ENCODE assay signal across 23 cellular contexts in genomic region chr18:2406544-2406943, GRCh38.
DNase-seq lines count a peak whose midpoint lies in the region; TF ChIP-seq lines count a peak whose summit lies in the region.
"Had no signal": no experiment of that assay in that cellular context is flagged by ENCODE, and none has a peak within 500 bp of the region (broad histone marks: within the 10 kb centered on the region; RNA-seq: fewer than 3 reads in every experiment).

No MANE protein-coding gene starts in this region.

- no peaks in the 10 kb centered on the region for H3K4me1 ChIP-seq in ovary (ENCODE audit: insufficient read depth)
- H3K4me1 ChIP-seq: heart left ventricle had no signal

- H3K9me3 ChIP-seq in ovary = no peaks in the 10 kb centered on the region
- H3K9me3 ChIP-seq: heart left ventricle, mucosa of descending colon, neutrophil had no signal

- H3K27me3 Mint-ChIP-seq in mesothelial cell of epicardium (ENCODE audit: low read depth) = no peaks in the 10 kb centered on the region
- peaks cover 7% of the 10 kb centered on the region for H3K27me3 Mint-ChIP-seq in activated CD4-positive, alpha-beta T cell treated with anti-CD3 and anti-CD28 coated beads, Interleukin-2, amount 10 ng/mL, durations not matched to agents 7 days and 5 days

- DNase-seq in AG10803 (ENCODE audit: low read depth) = peak; percentile 50
- DNase-seq in HT-29 (ENCODE audit: low spot score) = peak; percentile 20
- peak; percentile 22 for DNase-seq in astrocyte of the cerebellum (ENCODE audit: low read depth)
- peak; percentile 93 for DNase-seq in iris pigment epithelial cell (ENCODE audit: low read depth)
- DNase-seq in ovary = no peak
- DNase-seq in mesothelial cell of epicardium (ENCODE audit: low spot score in 2 of 2, unreplicated experiment in 2 of 2) = no peak
- no peak for DNase-seq in midbrain (lab: John Stamatoyannopoulos, UW)
- no peak for DNase-seq in activated CD4-positive, alpha-beta T cell treated with anti-CD3 and anti-CD28 coated beads, Interleukin-2, amount 10 ng/mL, durations not matched to agents 7 days and 5 days
- DNase-seq: activated naive CD8-positive, alpha-beta T cell treated with anti-CD3 and anti-CD28 coated beads, Interleukin-2, amount 50 U/mL, for 24 hours; cerebellar nuclear complex; heart left ventricle; KG1; kidney; mucosa of descending colon; NCI-H1417; NCI-H2171; NCI-H774; right cardiac atrium; T-helper 1 cell had no signal

- in situ Hi-C loops in astrocyte of the cerebellum (cut with HindIII; ENCODE audit: low sequenced_read_pairs) = no loop called here

- intact Hi-C loops in ovary (cut with DNase I) = no loop called here

- H3K27me3 ChIP-seq in ovary = no peaks in the 10 kb centered on the region
- H3K27me3 ChIP-seq: heart left ventricle, neutrophil had no signal

- TF ChIP-seq POLR2A in ovary (IDR thresholded peaks at IDR 0.05) = no peak

- H3K27ac Mint-ChIP-seq in mesothelial cell of epicardium = no peak overlapping the region
- H3K27ac Mint-ChIP-seq in activated CD4-positive, alpha-beta T cell treated with anti-CD3 and anti-CD28 coated beads, Interleukin-2, amount 10 ng/mL, durations not matched to agents 7 days and 5 days = no peak overlapping the region
- H3K27ac Mint-ChIP-seq: activated naive CD8-positive, alpha-beta T cell treated with anti-CD3 and anti-CD28 coated beads, Interleukin-2, amount 50 U/mL, for 24 hours; activated T-helper 1 cell treated with anti-CD3 and anti-CD28 coated beads, Interleukin-12 subunit alpha, Interleukin-12 subunit beta, Interleukin-2, Interleukin-4 antibody, amounts not matched to agents 30 ng/mL and 10 ng/mL and 1 ng/mL, durations not matched to agents 14 hours and 24 hours and 36 hours; WTC11 had no signal

- 62 to 68% (median 65%) methylated on average over 2 of the region's 2 CpGs for WGBS in ovary, 3 donors

- no peak for TF ChIP-seq EP300 in ovary (IDR thresholded peaks at IDR 0.05)

- H3K4me3 Mint-ChIP-seq in mesothelial cell of epicardium = no peak overlapping the region
- H3K4me3 Mint-ChIP-seq in activated CD4-positive, alpha-beta T cell treated with anti-CD3 and anti-CD28 coated beads, Interleukin-2, amount 10 ng/mL, durations not matched to agents 7 days and 5 days = no peak overlapping the region
- H3K4me3 Mint-ChIP-seq: activated naive CD8-positive, alpha-beta T cell treated with anti-CD3 and anti-CD28 coated beads, Interleukin-2, amount 50 U/mL, for 24 hours; activated T-helper 1 cell treated with anti-CD3 and anti-CD28 coated beads, Interleukin-12 subunit alpha, Interleukin-12 subunit beta, Interleukin-2, Interleukin-4 antibody, amounts not matched to agents 30 ng/mL and 10 ng/mL and 1 ng/mL, durations not matched to agents 14 hours and 24 hours and 36 hours; WTC11 had no signal

- no peak overlapping the region for H3K4me3 ChIP-seq in AG10803 (ENCODE audit: low read length)
- no peak overlapping the region for H3K4me3 ChIP-seq in astrocyte of the cerebellum (ENCODE audit: low read depth, low read length)
- no peak overlapping the region for H3K4me3 ChIP-seq in ovary
- H3K4me3 ChIP-seq: heart left ventricle, mucosa of descending colon had no signal

- no peak for TF ChIP-seq CTCF in AG10803 (conservative IDR thresholded peaks at IDR 0.05; ENCODE audit: low read length)
- TF ChIP-seq CTCF in astrocyte of the cerebellum (IDR thresholded peaks at IDR 0.05; ENCODE audit: low read depth, low read length, missing control alignments) = no peak
- TF ChIP-seq CTCF in ovary (IDR thresholded peaks at IDR 0.05) = no peak
- no peak for TF ChIP-seq CTCF in mesothelial cell of epicardium (IDR thresholded peaks at IDR 0.05; ENCODE audit: unreplicated experiment)

- no peaks in the 10 kb centered on the region for H3K36me3 Mint-ChIP-seq in mesothelial cell of epicardium
- H3K36me3 Mint-ChIP-seq in activated CD4-positive, alpha-beta T cell treated with anti-CD3 and anti-CD28 coated beads, Interleukin-2, amount 10 ng/mL, durations not matched to agents 7 days and 5 days (ENCODE audit: low read depth) = no peaks in the 10 kb centered on the region
- H3K36me3 Mint-ChIP-seq: WTC11 had no signal

- peaks cover 20% of the 10 kb centered on the region for H3K4me1 Mint-ChIP-seq in mesothelial cell of epicardium
- H3K4me1 Mint-ChIP-seq in activated CD4-positive, alpha-beta T cell treated with anti-CD3 and anti-CD28 coated beads, Interleukin-2, amount 10 ng/mL, durations not matched to agents 7 days and 5 days = no peaks in the 10 kb centered on the region
- H3K4me1 Mint-ChIP-seq: activated naive CD8-positive, alpha-beta T cell treated with anti-CD3 and anti-CD28 coated beads, Interleukin-2, amount 50 U/mL, for 24 hours had no signal

- POLR2A ChIA-PET in activated CD4-positive, alpha-beta T cell treated with anti-CD3 and anti-CD28 coated beads, Interleukin-2, amount 10 ng/mL, durations not matched to agents 7 days and 5 days (lab: Charles Lee) = no interaction called here

- H3K27ac ChIP-seq in ovary = no peak overlapping the region
- H3K27ac ChIP-seq: heart left ventricle, HL-60, neutrophil had no signal

- peaks cover 9% of the 10 kb centered on the region for H3K9me3 Mint-ChIP-seq in mesothelial cell of epicardium
- H3K9me3 Mint-ChIP-seq in activated CD4-positive, alpha-beta T cell treated with anti-CD3 and anti-CD28 coated beads, Interleukin-2, amount 10 ng/mL, durations not matched to agents 7 days and 5 days = no peaks in the 10 kb centered on the region
- H3K9me3 Mint-ChIP-seq: activated naive CD8-positive, alpha-beta T cell treated with anti-CD3 and anti-CD28 coated beads, Interleukin-2, amount 50 U/mL, for 24 hours; activated T-helper 1 cell treated with anti-CD3 and anti-CD28 coated beads, Interleukin-12 subunit alpha, Interleukin-12 subunit beta, Interleukin-2, Interleukin-4 antibody, amounts not matched to agents 30 ng/mL and 10 ng/mL and 1 ng/mL, durations not matched to agents 14 hours and 24 hours and 36 hours; WTC11 had no signal

- no peaks in the 10 kb centered on the region for H3K36me3 ChIP-seq in ovary
- H3K36me3 ChIP-seq: heart left ventricle, neutrophil had no signal

- CTCF ChIA-PET in activated CD4-positive, alpha-beta T cell treated with anti-CD3 and anti-CD28 coated beads, Interleukin-2, amount 10 ng/mL, durations not matched to agents 7 days and 5 days (lab: Charles Lee) = no interaction called here

Comparison
In these comparisons a context has a peak if more than half of its experiments do, and no peak if none do; other contexts are left out.
1. DNase-seq: peak in AG10803 (single experiment), HT-29 (single experiment), astrocyte of the cerebellum (single experiment) and iris pigment epithelial cell (single experiment); none in ovary (0 of 5), mesothelial cell of epicardium (0 of 2), midbrain (single experiment) and activated CD4-positive, alpha-beta T cell treated with anti-CD3 and anti-CD28 coated beads, Interleukin-2, amount 10 ng/mL, durations not matched to agents 7 days and 5 days (single experiment).